In genomic region chr12:3076730-3077571, GRCh38 we compare ENCODE assay signal across 8 cellular contexts. TPM values are rescaled to one million over a fixed set of nuclear protein-coding genes. Genes with fewer than 3 reads are reported as not detected.
DNase-seq lines count a peak whose midpoint lies in the region; ATAC-seq, FAIRE-seq and TF ChIP-seq lines count a peak whose summit lies in the region.

TSS of gene TSPAN9 (plus strand) at chr12:3077379. CDS start at chr12:3201194, 123,815 bp downstream.

- H3K27ac ChIP-seq in HUES48 (ENCODE audit: low read depth, low read length) = peak within 1 kb of the TSS; percentile 31
- H3K27ac ChIP-seq in adrenal gland = peak within 1 kb of the TSS; percentile 72 to 93 (median 84)
- peak within 1 kb of the TSS; percentile 91 for H3K27ac ChIP-seq in psoas muscle

- H3K9me3 ChIP-seq in BE2C = no peaks in the 10 kb centered on the region
- H3K9me3 ChIP-seq in HUES48 (ENCODE audit: control insufficient read depth, insufficient read depth, low read length) = no peaks in the 10 kb centered on the region
- H3K9me3 ChIP-seq in adrenal gland (replicated peaks in 1 of 3) = no peaks in the 10 kb centered on the region
- H3K9me3 ChIP-seq in psoas muscle = no peaks in the 10 kb centered on the region

- peak within 1 kb of the TSS; percentile 71 for H3K4me3 ChIP-seq in BE2C (ENCODE audit: low read depth, low read length)
- peak within 1 kb of the TSS; percentile 73 for H3K4me3 ChIP-seq in HUES48 (ENCODE audit: low read depth, low read length)
- peak within 1 kb of the TSS in 3 of 4 donors; percentile 52 to 86 (median 64) for H3K4me3 ChIP-seq in adrenal gland
- H3K4me3 ChIP-seq in psoas muscle = peak within 1 kb of the TSS; percentile 70

- H3K27me3 ChIP-seq in BE2C (no peaks in the 10 kb centered on the region), HUES48 (ENCODE audit: control insufficient read depth, insufficient read depth, low read length) (peaks cover 20% of the 10 kb centered on the region), adrenal gland (no peaks in the 10 kb centered on the region), psoas muscle (ENCODE audit: insufficient read depth in 3 of 3, low read length in 2 of 3) (no peaks in the 10 kb centered on the region)

- intact Hi-C loops in adrenal gland (cut with DNase I) = loop anchor here in 1 of 2 donors (10.0 kb wide), 1 partner anchor 58 kb away; no protein-coding TSS in a partner anchor
- intact Hi-C loops in left cardiac atrium (cut with DNase I) = loop anchor here (5.0 to 10.0 kb wide), 3 partner anchors 40 to 128 kb away; no protein-coding TSS in a partner anchor
- intact Hi-C loops in psoas muscle (cut with DNase I) = loop anchor here in 1 of 2 donors (2.0 kb wide), 1 partner anchor 46 kb away; no protein-coding TSS in a partner anchor

- DNase-seq in BE2C (peak; percentile 82), SW480 (ENCODE audit: low spot score) (peak; percentile 79), adrenal gland (peak; percentile 81 to 93 (median 85)), left cardiac atrium (peak; percentile 81), psoas muscle (peak; percentile 69 to 83), urothelium cell line (ENCODE audit: low spot score) (peak; percentile 97)

- H3K4me1 ChIP-seq in BE2C (peaks cover 5% of the 10 kb centered on the region), HUES48 (ENCODE audit: control insufficient read depth, insufficient read depth, low read length) (peaks cover 8% of the 10 kb centered on the region; the same call in 1 of the 2 replicates), adrenal gland (replicated peaks in 1 of 2) (peaks cover 5 to 17% of the 10 kb centered on the region in 2 donors), psoas muscle (peaks cover 29% of the 10 kb centered on the region)

- WGBS in adrenal gland, 4 donors = 0 to 3% (median 1%) methylated on average over 13 to 91 of the region's 95 CpGs
- WGBS in psoas muscle, 3 donors = 1 to 2% (median 1%) methylated on average over 54 to 94 of the region's 95 CpGs

- H3K9ac ChIP-seq in HUES48 (ENCODE audit: low read depth, low read length) = no peak within 1 kb of the TSS

- H3K36me3 ChIP-seq in BE2C (no peaks in the 10 kb centered on the region), HUES48 (ENCODE audit: control insufficient read depth, insufficient read depth, low read length) (no peaks in the 10 kb centered on the region), adrenal gland (replicated peaks in 1 of 2) (no peaks in the 10 kb centered on the region), psoas muscle (ENCODE audit: insufficient read depth in 1 of 2, low read depth in 1 of 2) (no peaks in the 10 kb centered on the region)

- peak; percentile 77 for FAIRE-seq in urothelium cell line (lab: Jason Lieb, UNC)

- TF ChIP-seq CTCF in BE2C (IDR thresholded peaks at IDR 0.05; ENCODE audit: low read depth, low read length) (no peak), adrenal gland (IDR thresholded peaks at IDR 0.05) (no peak), psoas muscle (IDR thresholded peaks at IDR 0.05) (no peak)

- peak; percentile 73 for ATAC-seq in GM19395 (IDR thresholded peaks at IDR 0.05; ENCODE audit: unreplicated experiment)
- peak; percentile 92 to 93 for ATAC-seq in left cardiac atrium
- ATAC-seq in psoas muscle = peak; percentile 86 to 89 (median 88)

- peak; percentile 40 to 62 for TF ChIP-seq POLR2A in adrenal gland (IDR thresholded peaks at IDR 0.05)

RNA-seq across cellular contexts. Expression of gene TSPAN9, which starts in this region (rescaled TPM):
- polyA plus RNA-seq in BE2C (2012; ENCODE audit: insufficient read depth, insufficient read length, low read depth) = 192 TPM
- total RNA-seq in adrenal gland (10 to 100 TPM; 15.3 to 31.4 (median 27.3) TPM), left cardiac atrium (100 to 1,000 TPM; 125 to 201 TPM), psoas muscle (10 to 100 TPM in 3 of 4 donors, 1 to 10 TPM in 1; 8.0 to 28.0 (median 13.4) TPM)
- polyA plus RNA-seq in adrenal gland (10 to 100 TPM; 12.4 to 18.1 (median 16.5) TPM), psoas muscle (10 to 100 TPM in 1 of 3 donors, 1 to 10 TPM in 2; 6.4 to 11.6 (median 9.8) TPM)

Comparison
In these comparisons a context has a peak if more than half of its experiments do, and no peak if none do; other contexts are left out.
1. Peak in every context shown above with its lines: DNase-seq, ATAC-seq, H3K4me3 ChIP-seq and H3K27ac ChIP-seq.
2. H3K27ac ChIP-seq: peak in every context shown above with its lines; median percentile 91 in psoas muscle; 84 in adrenal gland; 31 in HUES48.